Comparison of ENCODE assay signal across 1 cellular context in the genomic region with DNA sequence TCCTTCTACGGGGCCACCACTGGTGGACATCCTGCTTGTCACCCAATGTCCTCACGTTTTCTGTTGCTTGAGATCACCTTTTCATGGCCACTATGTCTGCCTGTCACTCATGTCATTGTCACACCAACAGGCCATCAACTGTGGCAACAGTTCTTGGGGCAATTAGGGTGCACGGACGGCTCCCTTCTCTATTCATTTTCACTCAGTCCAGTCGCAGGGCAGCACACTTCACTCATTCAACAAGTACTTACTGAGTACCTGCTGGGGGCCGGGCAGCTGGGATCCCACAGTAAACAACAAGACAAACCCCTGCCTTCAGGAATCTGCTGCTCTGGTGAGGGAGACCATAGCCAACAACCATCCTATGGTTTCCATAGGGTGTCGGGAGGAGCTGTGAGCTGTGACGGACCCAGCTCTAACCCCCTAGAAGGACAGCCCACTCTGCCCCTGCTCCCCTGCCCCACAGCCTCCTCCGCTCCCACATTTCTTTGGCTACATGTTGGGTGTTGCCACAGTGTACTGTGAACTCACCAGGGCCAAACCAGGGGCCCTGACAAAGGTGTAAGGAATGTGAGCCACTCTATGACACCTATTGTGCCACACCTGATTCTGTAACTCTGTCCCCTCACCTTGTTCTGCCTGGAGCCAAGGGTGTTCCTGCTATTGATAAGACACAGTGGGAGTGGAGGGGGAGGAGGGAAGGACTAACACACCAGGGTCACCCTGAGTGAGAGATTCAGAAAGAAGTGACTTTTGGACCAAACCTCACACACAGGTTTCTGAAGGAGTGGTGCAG.
TF ChIP-seq lines count a peak whose summit lies in the region.

No MANE protein-coding gene starts in this region.

TF ChIP-seq in GM12878, 131 proteins besides CTCF, POLR2A, EP300 and RAD21:
- no peak for TF ChIP-seq SMAD5 (IDR thresholded peaks at IDR 0.05; ENCODE audit: low read depth)
- TF ChIP-seq, protein P1, sequence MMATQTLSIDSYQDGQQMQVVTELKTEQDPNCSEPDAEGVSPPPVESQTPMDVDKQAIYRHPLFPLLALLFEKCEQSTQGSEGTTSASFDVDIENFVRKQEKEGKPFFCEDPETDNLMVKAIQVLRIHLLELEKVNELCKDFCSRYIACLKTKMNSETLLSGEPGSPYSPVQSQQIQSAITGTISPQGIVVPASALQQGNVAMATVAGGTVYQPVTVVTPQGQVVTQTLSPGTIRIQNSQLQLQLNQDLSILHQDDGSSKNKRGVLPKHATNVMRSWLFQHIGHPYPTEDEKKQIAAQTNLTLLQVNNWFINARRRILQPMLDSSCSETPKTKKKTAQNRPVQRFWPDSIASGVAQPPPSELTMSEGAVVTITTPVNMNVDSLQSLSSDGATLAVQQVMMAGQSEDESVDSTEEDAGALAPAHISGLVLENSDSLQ (IDR thresholded peaks at IDR 0.05): peak; percentile 81
TF ChIP-seq in GM12878: peak in this region for 1.
